In the genomic region with DNA sequence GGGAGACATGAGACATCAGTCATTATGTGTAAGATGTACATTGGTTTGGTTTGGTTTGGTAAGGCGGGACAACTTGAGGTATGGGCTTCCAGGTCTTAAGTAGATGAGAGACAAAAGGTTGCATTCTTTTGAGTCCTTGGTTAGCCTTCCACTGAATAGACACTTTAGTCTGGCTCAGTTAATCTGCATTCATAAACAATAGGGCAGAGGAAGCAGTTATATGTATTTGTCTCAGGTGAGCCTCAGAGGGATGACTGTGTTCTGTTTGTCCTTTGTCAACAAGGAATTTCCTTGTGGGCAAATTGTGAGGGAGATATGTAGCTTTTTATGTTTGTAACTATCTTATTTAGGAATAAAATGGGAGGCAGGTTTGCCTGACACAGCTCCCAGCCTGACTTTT, we compare ENCODE assay signal across 24 cellular contexts. TPM values are rescaled to one million over a fixed set of nuclear protein-coding genes. Genes with fewer than 3 reads are reported as not detected.
DNase-seq lines count a peak whose midpoint lies in the region; ATAC-seq and TF ChIP-seq lines count a peak whose summit lies in the region.
"Had no signal": no experiment of that assay in that cellular context is flagged by ENCODE, and none has a peak within 500 bp of the region (broad histone marks: within the 10 kb centered on the region; RNA-seq: fewer than 3 reads in every experiment).

No MANE protein-coding gene starts in this region.

- H3K9ac ChIP-seq in mammary epithelial cell (ENCODE audit: insufficient read depth, low read length) = no peak overlapping the region

- H3K9me3 ChIP-seq in A673 (ENCODE audit: low read depth, low read length, poor library complexity, severe bottlenecking) (no peaks in the 10 kb centered on the region), mammary epithelial cell (replicated peaks; ENCODE audit: insufficient read depth, low read length) (no peaks in the 10 kb centered on the region), left ventricle myocardium inferior (replicated peaks) (no peaks in the 10 kb centered on the region)
- H3K9me3 ChIP-seq: stomach had no signal

- H2AFZ ChIP-seq in mammary epithelial cell (ENCODE audit: low read depth, low read length) = no peak overlapping the region

- 67% methylated on average over 1 of the region's 1 CpG for WGBS in mammary epithelial cell (ENCODE audit: low coverage, missing lambda C conversion rate)

- peaks cover 98% of the 10 kb centered on the region for H3K79me2 ChIP-seq in mammary epithelial cell (ENCODE audit: insufficient read depth, low read length)

- no peak for ATAC-seq in GM18519 (IDR thresholded peaks at IDR 0.05; ENCODE audit: low FRiP score, unreplicated experiment)
- ATAC-seq: activated CD8-positive, alpha-beta T cell treated with anti-CD3 and anti-CD28 coated beads, Interleukin-2, amount 10 ng/mL, durations not matched to agents 7 days and 5 days; activated T-cell treated with anti-CD3 and anti-CD28 coated beads, Interleukin-2, amount 50 U/mL, for 4 hours; effector memory CD8-positive, alpha-beta T cell; natural killer cell treated with Interleukin-12 subunit alpha and Interleukin-12 subunit beta and Interleukin-15 and Interleukin-18, amount 100 ng/mL, for 72 hours had no signal

- intact Hi-C loops in A673 (cut with micrococcal nuclease; ENCODE audit: unreplicated experiment) = no loop called here
- intact Hi-C loops in mammary epithelial cell (cut with micrococcal nuclease) = no loop called here
- intact Hi-C loops in left ventricle myocardium inferior (cut with micrococcal nuclease) = no loop called here

- H3K36me3 Mint-ChIP-seq in nephron progenitor cell (ENCODE audit: low read depth) = peaks cover 25% of the 10 kb centered on the region
- H3K36me3 Mint-ChIP-seq: natural killer cell treated with Interleukin-12 subunit alpha and Interleukin-12 subunit beta and Interleukin-15 and Interleukin-18, amount 100 ng/mL, for 72 hours had no signal

- H3K27me3 Mint-ChIP-seq in nephron progenitor cell (ENCODE audit: low read depth, poor library complexity) = no peaks in the 10 kb centered on the region
- H3K27me3 Mint-ChIP-seq: CD4-positive, alpha-beta T cell; effector memory CD8-positive, alpha-beta T cell; natural killer cell treated with Interleukin-12 subunit alpha and Interleukin-12 subunit beta and Interleukin-15 and Interleukin-18, amount 100 ng/mL, for 72 hours had no signal

- no peak overlapping the region for H3K4me3 Mint-ChIP-seq in nephron progenitor cell
- H3K4me3 Mint-ChIP-seq: activated CD8-positive, alpha-beta T cell treated with anti-CD3 and anti-CD28 coated beads, Interleukin-2, amount 10 ng/mL, durations not matched to agents 7 days and 5 days; activated T-cell treated with anti-CD3 and anti-CD28 coated beads, Interleukin-2, amount 50 U/mL, for 4 hours; CD4-positive, alpha-beta T cell; effector memory CD8-positive, alpha-beta T cell; HFFc6; natural killer cell treated with Interleukin-12 subunit alpha and Interleukin-12 subunit beta and Interleukin-15 and Interleukin-18, amount 100 ng/mL, for 72 hours had no signal

- in situ Hi-C loops in mammary epithelial cell (cut with MboI; ENCODE audit: low sequenced_read_pairs in 2 of 2) = no loop called here

- BruUV-seq in A673 (replicated peaks; lab: Mats Ljungman, UMichigan) (no TSS peak), mammary epithelial cell (replicated peaks; lab: Mats Ljungman, UMichigan) (no TSS peak)

- H3K4me3 ChIP-seq in A673 (ENCODE audit: low read depth, low read length, poor library complexity, severe bottlenecking) = no peak overlapping the region
- H3K4me3 ChIP-seq in mammary epithelial cell (replicated peaks in 1 of 3; ENCODE audit: insufficient read depth in 1 of 3, low read depth in 2 of 3, low read length in 3 of 3) = peak overlapping the region; percentile 13 to 32 (median 19)
- no peak overlapping the region for H3K4me3 ChIP-seq in left ventricle myocardium inferior
- H3K4me3 ChIP-seq: smooth muscle cell, stomach had no signal

- peak overlapping the region; percentile 9 for H3K27ac Mint-ChIP-seq in nephron progenitor cell
- H3K27ac Mint-ChIP-seq: activated CD8-positive, alpha-beta T cell treated with anti-CD3 and anti-CD28 coated beads, Interleukin-2, amount 10 ng/mL, durations not matched to agents 7 days and 5 days; CD4-positive, alpha-beta T cell; effector memory CD8-positive, alpha-beta T cell; HFFc6; natural killer cell treated with Interleukin-12 subunit alpha and Interleukin-12 subunit beta and Interleukin-15 and Interleukin-18, amount 100 ng/mL, for 72 hours had no signal

- no peak for DNase-seq in A673 (ENCODE audit: low spot score)
- peak; percentile 3 for DNase-seq in NCI-H146 (lab: John Stamatoyannopoulos, UW)
- DNase-seq in mammary epithelial cell = no peak
- DNase-seq in nephron progenitor cell = no peak
- DNase-seq in occipital lobe (lab: John Stamatoyannopoulos, UW) = no peak
- no peak for DNase-seq in left ventricle myocardium inferior
- no peak for DNase-seq in islet precursor cell
- DNase-seq: activated CD8-positive, alpha-beta T cell treated with anti-CD3 and anti-CD28 coated beads, Interleukin-2, amount 10 ng/mL, durations not matched to agents 7 days and 5 days; activated naive CD4-positive, alpha-beta T cell treated with anti-CD3 and anti-CD28 coated beads, Interleukin-2, amount 50 U/mL, for 16 hours; activated T-cell treated with anti-CD3 and anti-CD28 coated beads, Interleukin-2, amount 50 U/mL, for 4 hours; CD4-positive, alpha-beta T cell; DMS153; effector memory CD8-positive, alpha-beta T cell; HFFc6; mesendoderm; NCI-H1092; NCI-H748 treated with DMSO at 0.1 percent for 48 hours; stimulated activated CD4-positive, alpha-beta T cell treated with anti-CD3 and anti-CD28 coated beads, Interleukin-4, amount 100 ng/mL, for 1 hour; stomach; T-helper 2 cell had no signal

- H3K27me3 ChIP-seq in A673 (replicated peaks; ENCODE audit: insufficient read depth, low read depth, low read length, poor library complexity) (no peaks in the 10 kb centered on the region), mammary epithelial cell (ENCODE audit: insufficient read depth, low read length) (no peaks in the 10 kb centered on the region), left ventricle myocardium inferior (ENCODE audit: low read depth) (no peaks in the 10 kb centered on the region)
- H3K27me3 ChIP-seq: stomach had no signal

- H3K4me1 ChIP-seq in A673 (ENCODE audit: insufficient read depth, low read length, poor library complexity, severe bottlenecking) = peaks cover 48% of the 10 kb centered on the region
- H3K4me1 ChIP-seq in mammary epithelial cell (ENCODE audit: insufficient read depth, low read length) = peaks cover 14% of the 10 kb centered on the region
- peaks cover 80% of the 10 kb centered on the region for H3K4me1 ChIP-seq in left ventricle myocardium inferior

- peaks cover 6% of the 10 kb centered on the region for H3K9me3 Mint-ChIP-seq in nephron progenitor cell
- H3K9me3 Mint-ChIP-seq: activated T-cell treated with anti-CD3 and anti-CD28 coated beads, Interleukin-2, amount 50 U/mL, for 4 hours; CD4-positive, alpha-beta T cell; effector memory CD8-positive, alpha-beta T cell; HFFc6; natural killer cell treated with Interleukin-12 subunit alpha and Interleukin-12 subunit beta and Interleukin-15 and Interleukin-18, amount 100 ng/mL, for 72 hours had no signal

- POLR2A ChIA-PET in A673 (lab: Charles Lee; ENCODE audit: low non-redundant PET) = no interaction called here

- H3K27ac ChIP-seq in A673 (ENCODE audit: low read depth, low read length, poor library complexity, severe bottlenecking) = peak overlapping the region; percentile 15
- H3K27ac ChIP-seq in mammary epithelial cell (ENCODE audit: insufficient read depth, low read depth, low read length) = peak overlapping the region; percentile 49
- no peak overlapping the region for H3K27ac ChIP-seq in left ventricle myocardium inferior (replicated peaks)
- H3K27ac ChIP-seq: HL-60 had no signal

- TF ChIP-seq CTCF in A673 (conservative IDR thresholded peaks at IDR 0.05; ENCODE audit: low read depth, low read length) (no peak), mammary epithelial cell (conservative IDR thresholded peaks at IDR 0.05 in 1 of 2, IDR thresholded peaks at IDR 0.05 in 1 of 2; ENCODE audit: extremely low read depth in 1 of 2, insufficient read depth in 1 of 2, low read depth in 1 of 2, low read length in 2 of 2) (no peak), nephron progenitor cell (IDR thresholded peaks at IDR 0.05) (no peak), left ventricle myocardium inferior (IDR thresholded peaks at IDR 0.05; ENCODE audit: borderline replicate concordance) (no peak)

- H3K36me3 ChIP-seq in A673 (ENCODE audit: insufficient read depth, low read length, poor library complexity, severe bottlenecking) (no peaks in the 10 kb centered on the region), mammary epithelial cell (ENCODE audit: insufficient read depth, low read length) (no peaks in the 10 kb centered on the region), left ventricle myocardium inferior (no peaks in the 10 kb centered on the region)
- H3K36me3 ChIP-seq: stomach had no signal

- peak overlapping the region; percentile 76 for H3K4me2 ChIP-seq in mammary epithelial cell (ENCODE audit: insufficient read depth, low read depth, low read length)
- H3K4me2 ChIP-seq: smooth muscle cell had no signal

- H3K4me1 Mint-ChIP-seq in nephron progenitor cell = peaks cover 19% of the 10 kb centered on the region

- dilution Hi-C loops in mammary epithelial cell (cut with HindIII; ENCODE audit: low sequenced_read_pairs) = no loop called here

- no peaks in the 10 kb centered on the region for H4K20me1 ChIP-seq in mammary epithelial cell (ENCODE audit: insufficient read depth, low read length)

- CTCF ChIA-PET in A673 (lab: Charles Lee) (no interaction called here), mammary epithelial cell (lab: Charles Lee; ENCODE audit: low non-redundant PET) (no interaction called here)

RNA-seq across cellular contexts. Expression of a gene that starts 50.4 kb away (rescaled TPM):
- total RNA-seq in A673 (2021) (331 and 351 TPM in 2 replicates), mammary epithelial cell (100 to 1,000 TPM in 1 of 2 donors, 10 to 100 TPM in 1; 91.7 to 110 TPM), occipital lobe (143 TPM), left ventricle myocardium inferior (52.1 TPM)
- 48.0 TPM for polyA plus RNA-seq in mammary epithelial cell
- polyA minus RNA-seq in mammary epithelial cell = 104 TPM

Comparison
In these comparisons a context has a peak if more than half of its experiments do, and no peak if none do; other contexts are left out.
1. H3K4me3 ChIP-seq: peak in mammary epithelial cell (3 of 3); none in A673 (single experiment) and left ventricle myocardium inferior (single experiment).